Comparison of ENCODE assay signal across 15 cellular contexts in genomic region chr20:61297981-61298380, GRCh38. TPM values are rescaled to one million over a fixed set of nuclear protein-coding genes. Genes with fewer than 3 reads are reported as not detected.
DNase-seq lines count a peak whose midpoint lies in the region; ATAC-seq and TF ChIP-seq lines count a peak whose summit lies in the region.
"Had no signal": no experiment of that assay in that cellular context is flagged by ENCODE, and none has a peak within 500 bp of the region (broad histone marks: within the 10 kb centered on the region; RNA-seq: fewer than 3 reads in every experiment).

No MANE protein-coding gene starts in this region.

- DNase-seq in M059J (ENCODE audit: low read depth) (peak; percentile 97), astrocyte of the hippocampus (ENCODE audit: low read depth, low spot score) (peak; percentile 93), iris pigment epithelial cell (ENCODE audit: low read depth) (peak; percentile 78), NCI-H2227 treated with DMSO at 0.1 percent for 48 hours (lab: John Stamatoyannopoulos, UW) (no peak), NCI-H82 (lab: John Stamatoyannopoulos, UW) (no peak), endodermal cell (no peak)
- DNase-seq: activated CD8-positive, alpha-beta T cell treated with anti-CD3 and anti-CD28 coated beads for 36 hours; activated T-cell treated with anti-CD3 and anti-CD28 coated beads, Interleukin-2, amount 50 U/mL, for 72 hours; cortex of kidney; stimulated activated naive CD8-positive, alpha-beta T cell treated with anti-CD3 and anti-CD28 coated beads, Interleukin-15, Interleukin-2, amounts not matched to agents 100 U/mL and 50 U/mL, for 24 hours had no signal

- peaks cover 8 to 84% (median 71%) of the 10 kb centered on the region in 10 experiments; a peak in 16 of 20 replicates for H3K4me1 ChIP-seq in BLaER1 treated with 17β-estradiol and CSF1 and Interleukin-3, amounts not matched to agents 10 nM and 100 nM
- no peaks in the 10 kb centered on the region for H3K4me1 ChIP-seq in endodermal cell (ENCODE audit: control insufficient read depth, insufficient read depth, low read length)
- H3K4me1 ChIP-seq: esophagus muscularis mucosa, parathyroid adenoma had no signal

- no peaks in the 10 kb centered on the region for H3K36me3 Mint-ChIP-seq in endodermal cell (ENCODE audit: low read depth)

- TF ChIP-seq CTCF in endodermal cell (conservative IDR thresholded peaks at IDR 0.05): no peak

- no peak for ATAC-seq in HG02885 (IDR thresholded peaks at IDR 0.05; ENCODE audit: poor library complexity, unreplicated experiment)
- ATAC-seq: activated CD8-positive, alpha-beta T cell treated with anti-CD3 and anti-CD28 coated beads for 36 hours; activated T-cell treated with anti-CD3 and anti-CD28 coated beads, Interleukin-2, amount 50 U/mL, for 72 hours; left lobe of liver; stimulated activated naive CD8-positive, alpha-beta T cell treated with anti-CD3 and anti-CD28 coated beads, Interleukin-15, Interleukin-2, amounts not matched to agents 100 U/mL and 50 U/mL, for 24 hours had no signal

- no peaks in the 10 kb centered on the region; a peak in 1 of 22 replicates for H4K20me1 ChIP-seq in BLaER1 treated with 17β-estradiol and CSF1 and Interleukin-3, amounts not matched to agents 10 nM and 100 nM

- H3K4me1 Mint-ChIP-seq in endodermal cell: no peaks in the 10 kb centered on the region

- H3K9me3 ChIP-seq in BLaER1 treated with 17β-estradiol and CSF1 and Interleukin-3, amounts not matched to agents 10 nM and 100 nM (replicated peaks in 1 of 11): no peaks in the 10 kb centered on the region
- H3K9me3 ChIP-seq in endodermal cell (ENCODE audit: control insufficient read depth, low read length): no peaks in the 10 kb centered on the region
- H3K9me3 ChIP-seq: esophagus muscularis mucosa had no signal

- no peak overlapping the region for H3K9ac ChIP-seq in BLaER1 treated with 17β-estradiol and CSF1 and Interleukin-3, amounts not matched to agents 10 nM and 100 nM
- H3K9ac ChIP-seq in endodermal cell (ENCODE audit: extremely low read depth, low read length, poor library complexity, severe bottlenecking): no peak overlapping the region
- H3K9ac ChIP-seq: parathyroid adenoma had no signal

- H3K27ac ChIP-seq in BLaER1 treated with 17β-estradiol and CSF1 and Interleukin-3, amounts not matched to agents 10 nM and 100 nM: no peak overlapping the region
- no peak overlapping the region for H3K27ac ChIP-seq in endodermal cell (ENCODE audit: low read depth, low read length)
- H3K27ac ChIP-seq: esophagus muscularis mucosa, parathyroid adenoma had no signal

- no peak overlapping the region for H3K4me3 ChIP-seq in BLaER1 treated with 17β-estradiol and CSF1 and Interleukin-3, amounts not matched to agents 10 nM and 100 nM
- H3K4me3 ChIP-seq in endodermal cell (ENCODE audit: low read length): no peak overlapping the region
- H3K4me3 ChIP-seq: esophagus muscularis mucosa had no signal

- 93 to 94% methylated on average over 12 to 16 of the region's 17 CpGs for whole genome bisulfite sequencing in endodermal cell (ENCODE audit: insufficient coverage in 1 of 2, insufficient read length in 1 of 2), 2 experiments

- H3K36me3 ChIP-seq in BLaER1 treated with 17β-estradiol and CSF1 and Interleukin-3, amounts not matched to agents 10 nM and 100 nM: no peaks in the 10 kb centered on the region
- H3K36me3 ChIP-seq in endodermal cell (ENCODE audit: control insufficient read depth, insufficient read depth, low read length): no peaks in the 10 kb centered on the region
- H3K36me3 ChIP-seq: esophagus muscularis mucosa had no signal

- H3K27me3 Mint-ChIP-seq in endodermal cell (ENCODE audit: insufficient read depth): peaks cover 11% of the 10 kb centered on the region
- H3K27me3 Mint-ChIP-seq: activated CD8-positive, alpha-beta T cell treated with anti-CD3 and anti-CD28 coated beads for 36 hours had no signal

- H3K4me2 ChIP-seq in BLaER1 treated with 17β-estradiol and CSF1 and Interleukin-3, amounts not matched to agents 10 nM and 100 nM: peak overlapping the region in 9 of 11 experiments; percentile 50 to 86 (median 70); a peak in 17 of 22 replicates

- peaks cover 0 to 6% (median 0%) of the 10 kb centered on the region in 11 experiments; a peak in 1 of 22 replicates for H3K27me3 ChIP-seq in BLaER1 treated with 17β-estradiol and CSF1 and Interleukin-3, amounts not matched to agents 10 nM and 100 nM
- H3K27me3 ChIP-seq in endodermal cell (ENCODE audit: control insufficient read depth, insufficient read depth, low read length, poor library complexity, severe bottlenecking): no peaks in the 10 kb centered on the region
- H3K27me3 ChIP-seq: esophagus muscularis mucosa had no signal

- no peaks in the 10 kb centered on the region for H3K9me3 Mint-ChIP-seq in endodermal cell
- H3K9me3 Mint-ChIP-seq: activated CD8-positive, alpha-beta T cell treated with anti-CD3 and anti-CD28 coated beads for 36 hours; activated T-cell treated with anti-CD3 and anti-CD28 coated beads, Interleukin-2, amount 50 U/mL, for 72 hours had no signal

- no peak overlapping the region for H3K4me3 Mint-ChIP-seq in endodermal cell
- H3K4me3 Mint-ChIP-seq: activated CD8-positive, alpha-beta T cell treated with anti-CD3 and anti-CD28 coated beads for 36 hours; activated T-cell treated with anti-CD3 and anti-CD28 coated beads, Interleukin-2, amount 50 U/mL, for 72 hours had no signal

- H3K27ac Mint-ChIP-seq in endodermal cell: no peak overlapping the region
- H3K27ac Mint-ChIP-seq: activated CD8-positive, alpha-beta T cell treated with anti-CD3 and anti-CD28 coated beads for 36 hours; activated T-cell treated with anti-CD3 and anti-CD28 coated beads, Interleukin-2, amount 50 U/mL, for 72 hours had no signal

RNA-seq across cellular contexts. Expression of gene CDH4, which starts 45.9 kb away (rescaled TPM):
- 3.5 and 7.8 TPM in 2 replicates for total RNA-seq in M059J (2014; rRNA removed; shearing (Covaris generic))
- total RNA-seq in endodermal cell: 1 to 10 TPM; 1.8 to 5.8 TPM
- 13.5 TPM for polyA plus RNA-seq in endodermal cell (2013, experiment 1 of 2)
- polyA plus RNA-seq in endodermal cell (2013, experiment 2 of 2): 14.2 TPM
- total RNA-seq: left lobe of liver had no signal

Comparison
In these comparisons a context has a peak if more than half of its experiments do, and no peak if none do; other contexts are left out.
1. DNase-seq: peak in M059J (single experiment), astrocyte of the hippocampus (single experiment) and iris pigment epithelial cell (single experiment); none in NCI-H2227 treated with DMSO at 0.1 percent for 48 hours (single experiment), NCI-H82 (single experiment) and endodermal cell (single experiment).